ENCODE assay signal across 9 cellular contexts in genomic region chr9:130824616-130825015, GRCh38. TPM values are rescaled to one million over a fixed set of nuclear protein-coding genes. Genes with fewer than 3 reads are reported as not detected.
DNase-seq lines count a peak whose midpoint lies in the region; ATAC-seq, FAIRE-seq and TF ChIP-seq lines count a peak whose summit lies in the region.
"Had no signal": no experiment of that assay in that cellular context is flagged by ENCODE, and none has a peak within 500 bp of the region (broad histone marks: within the 10 kb centered on the region; RNA-seq: fewer than 3 reads in every experiment).

No MANE protein-coding gene starts in this region.

- no peak for FAIRE-seq in D721Med (lab: Jason Lieb, UNC)

- ATAC-seq in HG02571 (IDR thresholded peaks at IDR 0.05; ENCODE audit: unreplicated experiment) (no peak), GM18511 (IDR thresholded peaks at IDR 0.05; ENCODE audit: unreplicated experiment) (no peak), HG03196 (IDR thresholded peaks at IDR 0.05; ENCODE audit: unreplicated experiment) (no peak)

- H3K9ac ChIP-seq in rectal smooth muscle tissue (ENCODE audit: low read length): no peak overlapping the region

- H3K4me1 ChIP-seq in hepatocyte (ENCODE audit: insufficient read depth) (peaks cover 33% of the 10 kb centered on the region), rectal smooth muscle tissue (ENCODE audit: control insufficient read depth, insufficient read depth, low read length) (peaks cover 31% of the 10 kb centered on the region)

- H3K36me3 ChIP-seq in hepatocyte (replicated peaks; ENCODE audit: insufficient read depth, low read depth) (no peaks in the 10 kb centered on the region), rectal smooth muscle tissue (ENCODE audit: control insufficient read depth, insufficient read depth, low read length) (no peaks in the 10 kb centered on the region)

- H3K4me2 ChIP-seq in hepatocyte: peak overlapping the region; percentile 62

- H3K79me2 ChIP-seq in hepatocyte: peaks cover 78% of the 10 kb centered on the region

- H3K27me3 ChIP-seq in hepatocyte (no peaks in the 10 kb centered on the region), rectal smooth muscle tissue (ENCODE audit: control insufficient read depth, insufficient read depth, low read length) (no peaks in the 10 kb centered on the region)

- no peaks in the 10 kb centered on the region for H3K9me3 ChIP-seq in hepatocyte (ENCODE audit: low read depth)

- no peaks in the 10 kb centered on the region for H3K9me2 ChIP-seq in hepatocyte (replicated peaks; ENCODE audit: insufficient read depth)

- DNase-seq in EH (ENCODE audit: low read depth): peak; percentile 31
- no peak for DNase-seq in hepatocyte (ENCODE audit: low spot score)
- no peak for DNase-seq in D721Med (ENCODE audit: insufficient read length, low spot score)
- DNase-seq: activated gamma-delta T cell treated with Interleukin-2 at 50 U/mL for 16 hours had no signal

- no peaks in the 10 kb centered on the region for H4K20me1 ChIP-seq in hepatocyte (ENCODE audit: insufficient read depth, poor library complexity, severe bottlenecking)

- no peak overlapping the region for H2AFZ ChIP-seq in hepatocyte

- TF ChIP-seq CTCF in WI38 (IDR thresholded peaks at IDR 0.05; ENCODE audit: low read depth, low read length): no peak
- TF ChIP-seq CTCF in hepatocyte (IDR thresholded peaks at IDR 0.05; ENCODE audit: poor library complexity): no peak
- TF ChIP-seq CTCF in D721Med (IDR thresholded peaks at IDR 0.05; ENCODE audit: insufficient read depth, missing control alignments): no peak

- H3K27ac ChIP-seq in hepatocyte (peak overlapping the region; percentile 87), rectal smooth muscle tissue (ENCODE audit: low read depth, low read length) (peak overlapping the region; percentile 70)

- WGBS in hepatocyte (ENCODE audit: low lambda C conversion rate, missing lambda C conversion rate): 25% methylated on average over 4 of the region's 4 CpGs

- H3K4me3 ChIP-seq in WI38 (ENCODE audit: low read depth, low read length) (peak overlapping the region; percentile 34), hepatocyte (no peak overlapping the region), rectal smooth muscle tissue (ENCODE audit: low read length) (peak overlapping the region; percentile 15)

RNA-seq across cellular contexts. Expression of gene ABL1, which starts 10.4 kb away (rescaled TPM):
- total RNA-seq in hepatocyte: 44.5 and 46.6 TPM in 2 replicates
- 41.1 and 43.2 TPM in 2 replicates for polyA plus RNA-seq in hepatocyte
